In genomic region chr6:106772270-106773142, GRCh38 we compare ENCODE assay signal across 20 cellular contexts.
"Had no signal": no experiment of that assay in that cellular context is flagged by ENCODE, and none has a peak within 500 bp of the region (broad histone marks: within the 10 kb centered on the region; RNA-seq: fewer than 3 reads in every experiment).

No MANE protein-coding gene starts in this region.

- H3K9me3 ChIP-seq: testis, upper lobe of right lung had no signal

- H3K9ac ChIP-seq: neural progenitor cell had no signal

- H3K4me2 ChIP-seq: neural progenitor cell had no signal

- ATAC-seq: activated CD8-positive, alpha-beta memory T cell treated with anti-CD3 and anti-CD28 coated beads, Interleukin-2, amount 10 ng/mL, durations not matched to agents 7 days and 5 days; activated T-helper 17 cell treated with anti-CD3 and anti-CD28 coated beads, Interleukin-2, amount 50 U/mL, for 72 hours; left cardiac atrium; stimulated activated memory B cell treated with anti-CD40 and anti-IgM and Interleukin-4, amounts not matched to agents 10 μg/mL and 1 μg/mL and 100 μg/mL, for 72 hours; WTC11 had no signal

- H3K4me3 ChIP-seq: esophagus muscularis mucosa, mucosa of descending colon, neural progenitor cell, testis, upper lobe of right lung had no signal

- H3K36me3 ChIP-seq: esophagus muscularis mucosa, neural progenitor cell, upper lobe of right lung had no signal

- DNase-seq: activated CD4-positive, alpha-beta memory T cell treated with anti-CD3 and anti-CD28 coated beads, Interleukin-2, amount 10 ng/mL, durations not matched to agents 7 days and 5 days; activated CD4-positive, alpha-beta T cell treated with anti-CD3 and anti-CD28 coated beads for 4 hours; activated CD8-positive, alpha-beta memory T cell treated with anti-CD3 and anti-CD28 coated beads, Interleukin-2, amount 10 ng/mL, durations not matched to agents 7 days and 5 days; activated naive CD4-positive, alpha-beta T cell; activated naive CD8-positive, alpha-beta T cell treated with anti-CD3 and anti-CD28 coated beads for 36 hours; amniotic stem cell; dermis blood vessel endothelial cell; effector memory CD4-positive, alpha-beta T cell; left cardiac atrium; mucosa of descending colon; naive B cell; small intestine; stimulated activated CD4-positive, alpha-beta T cell treated with anti-CD3 and anti-CD28 coated beads, Interleukin-4, amount 100 ng/mL, for 4 hours; testis; upper lobe of right lung had no signal

- H3K27me3 ChIP-seq: esophagus muscularis mucosa, neural progenitor cell, testis, upper lobe of right lung had no signal

- H3K27ac ChIP-seq: esophagus muscularis mucosa, neural progenitor cell, testis, upper lobe of right lung had no signal

- H3K4me1 ChIP-seq: testis, upper lobe of right lung had no signal
